ENCODE assay signal across 4 cellular contexts in genomic region chr3:195867631-195868335, GRCh38.
TF ChIP-seq lines count a peak whose summit lies in the region.

No MANE protein-coding gene starts in this region.

TF ChIP-seq in SK-N-SH, 30 proteins besides CTCF, POLR2A, EP300 and RAD21 (continues in another document):
- no peak for TF ChIP-seq MAX (IDR thresholded peaks at IDR 0.05; ENCODE audit: low read depth)
- TF ChIP-seq CHD2 (IDR thresholded peaks at IDR 0.05; ENCODE audit: low read length, partially characterized antibody): no peak
- TF ChIP-seq NFIC (IDR thresholded peaks at IDR 0.05; ENCODE audit: borderline replicate concordance): no peak
- no peak for TF ChIP-seq PBX3 (IDR thresholded peaks at IDR 0.05)
- TF ChIP-seq, protein P1, sequence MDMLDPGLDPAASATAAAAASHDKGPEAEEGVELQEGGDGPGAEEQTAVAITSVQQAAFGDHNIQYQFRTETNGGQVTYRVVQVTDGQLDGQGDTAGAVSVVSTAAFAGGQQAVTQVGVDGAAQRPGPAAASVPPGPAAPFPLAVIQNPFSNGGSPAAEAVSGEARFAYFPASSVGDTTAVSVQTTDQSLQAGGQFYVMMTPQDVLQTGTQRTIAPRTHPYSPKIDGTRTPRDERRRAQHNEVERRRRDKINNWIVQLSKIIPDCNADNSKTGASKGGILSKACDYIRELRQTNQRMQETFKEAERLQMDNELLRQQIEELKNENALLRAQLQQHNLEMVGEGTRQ (IDR thresholded peaks at IDR 0.05; ENCODE audit: borderline replicate concordance, low read depth, low read length): no peak
- no peak for TF ChIP-seq FOXM1 (IDR thresholded peaks at IDR 0.05; ENCODE audit: low read depth)
- TF ChIP-seq IRF3 (IDR thresholded peaks at IDR 0.05; ENCODE audit: low read depth, low read length): no peak
- no peak for TF ChIP-seq GATA2 (CRISPR knock-in tag; IDR thresholded peaks at IDR 0.05)
- no peak for TF ChIP-seq RXRA (IDR thresholded peaks at IDR 0.05; ENCODE audit: borderline replicate concordance, low read depth)
- no peak for TF ChIP-seq POLR2AphosphoS5 (IDR thresholded peaks at IDR 0.05; ENCODE audit: low read depth, low read length)
- no peak for TF ChIP-seq RFX5 (IDR thresholded peaks at IDR 0.05; ENCODE audit: low read length)
- no peak for TF ChIP-seq EZH2phosphoT487 (IDR thresholded peaks at IDR 0.05; ENCODE audit: borderline replicate concordance, low read depth)
- TF ChIP-seq YY1 (IDR thresholded peaks at IDR 0.05; ENCODE audit: low read depth): no peak

TF ChIP-seq in SK-N-SH treated with all-trans-retinoic acid at 6 μM for 48 hours, 23 proteins besides CTCF, POLR2A, EP300 and RAD21:
- TF ChIP-seq RARB (CRISPR knock-in tag; IDR thresholded peaks at IDR 0.05): no peak
- no peak for TF ChIP-seq ZNF565 (CRISPR knock-in tag; conservative IDR thresholded peaks at IDR 0.05; ENCODE audit: low read depth)
- TF ChIP-seq GLIS3 (CRISPR knock-in tag; IDR thresholded peaks at IDR 0.05): no peak
- no peak for TF ChIP-seq CSDC2 (CRISPR knock-in tag; IDR thresholded peaks at IDR 0.05)

TF ChIP-seq in IMR-90, 13 proteins besides CTCF, POLR2A, EP300 and RAD21:
- no peak for TF ChIP-seq NFE2L2 (IDR thresholded peaks at IDR 0.05; ENCODE audit: low read depth, low read length)
- TF ChIP-seq CEBPB (IDR thresholded peaks at IDR 0.05; ENCODE audit: low read depth, low read length): no peak
- TF ChIP-seq FOS (IDR thresholded peaks at IDR 0.05; ENCODE audit: low read depth, low read length): no peak
- TF ChIP-seq, protein P1 (IDR thresholded peaks at IDR 0.05; ENCODE audit: low read depth, low read length): no peak
- no peak for TF ChIP-seq BHLHE40 (IDR thresholded peaks at IDR 0.05; ENCODE audit: low read depth, low read length)
- TF ChIP-seq MAFK (IDR thresholded peaks at IDR 0.05; ENCODE audit: low read depth, low read length): no peak
- TF ChIP-seq SMC3 (IDR thresholded peaks at IDR 0.05; ENCODE audit: low read depth, low read length): no peak
- TF ChIP-seq, protein P2, sequence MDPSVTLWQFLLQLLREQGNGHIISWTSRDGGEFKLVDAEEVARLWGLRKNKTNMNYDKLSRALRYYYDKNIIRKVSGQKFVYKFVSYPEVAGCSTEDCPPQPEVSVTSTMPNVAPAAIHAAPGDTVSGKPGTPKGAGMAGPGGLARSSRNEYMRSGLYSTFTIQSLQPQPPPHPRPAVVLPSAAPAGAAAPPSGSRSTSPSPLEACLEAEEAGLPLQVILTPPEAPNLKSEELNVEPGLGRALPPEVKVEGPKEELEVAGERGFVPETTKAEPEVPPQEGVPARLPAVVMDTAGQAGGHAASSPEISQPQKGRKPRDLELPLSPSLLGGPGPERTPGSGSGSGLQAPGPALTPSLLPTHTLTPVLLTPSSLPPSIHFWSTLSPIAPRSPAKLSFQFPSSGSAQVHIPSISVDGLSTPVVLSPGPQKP (IDR thresholded peaks at IDR 0.05; ENCODE audit: borderline replicate concordance, low read depth, low read length): no peak
- TF ChIP-seq RFX5 (IDR thresholded peaks at IDR 0.05; ENCODE audit: low read depth, low read length): no peak
- TF ChIP-seq CHD1 (IDR thresholded peaks at IDR 0.05; ENCODE audit: low read depth, low read length): no peak
- TF ChIP-seq MXI1 (IDR thresholded peaks at IDR 0.05; ENCODE audit: borderline replicate concordance, low read depth, low read length): no peak
- TF ChIP-seq MAZ (IDR thresholded peaks at IDR 0.05; ENCODE audit: borderline replicate concordance, low read depth, low read length): no peak
- no peak for TF ChIP-seq RCOR1 (IDR thresholded peaks at IDR 0.05; ENCODE audit: insufficient replicate concordance, low read length)

TF ChIP-seq in endothelial cell of umbilical vein, 7 proteins besides CTCF, POLR2A, EP300 and RAD21:
- no peak for TF ChIP-seq FOS (IDR thresholded peaks at IDR 0.05; ENCODE audit: borderline replicate concordance, insufficient read depth, low read length)
